ENCODE assay signal across 9 cellular contexts in the genomic region with DNA sequence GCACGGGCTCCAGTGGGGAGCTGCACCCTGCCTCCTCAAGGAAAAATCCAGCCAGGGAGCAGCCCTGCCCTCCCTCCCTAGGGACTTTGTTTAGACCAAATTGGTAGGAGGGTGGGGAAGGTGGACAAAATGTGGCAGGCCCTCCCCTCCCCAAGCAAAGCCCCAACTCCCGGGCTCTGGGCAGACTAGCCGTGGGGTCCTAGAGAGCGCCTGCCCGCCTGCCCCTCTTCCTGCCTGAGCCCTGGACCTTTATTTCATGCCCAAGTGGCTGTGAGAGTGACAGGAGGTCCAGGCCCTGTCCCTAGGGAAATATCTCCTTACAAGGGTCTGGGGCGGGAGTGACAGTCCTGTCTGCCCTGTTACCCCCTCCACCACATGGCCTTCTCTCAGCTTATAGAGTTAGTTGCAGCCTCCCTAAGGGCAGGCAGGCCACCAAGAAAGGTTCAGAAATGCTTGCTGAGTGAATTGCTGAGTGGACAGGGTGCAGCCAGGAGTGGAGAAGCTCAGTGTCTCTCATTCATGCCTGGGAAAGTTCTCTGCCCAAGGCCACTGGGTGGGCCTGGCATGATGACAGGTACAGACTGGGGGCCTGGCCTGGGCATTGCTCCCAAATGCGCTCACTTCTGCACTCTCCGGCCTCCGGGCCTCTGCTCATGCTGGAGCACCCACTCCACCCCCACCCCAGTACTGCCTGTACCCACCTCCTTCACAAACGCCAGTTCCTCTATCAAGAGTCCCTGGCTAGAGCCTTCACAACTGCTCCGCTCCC. TPM values are rescaled to one million over a fixed set of nuclear protein-coding genes. Genes with fewer than 3 reads are reported as not detected.
DNase-seq lines count a peak whose midpoint lies in the region; ATAC-seq, FAIRE-seq and TF ChIP-seq lines count a peak whose summit lies in the region.
"Had no signal": no experiment of that assay in that cellular context is flagged by ENCODE, and none has a peak within 500 bp of the region (broad histone marks: within the 10 kb centered on the region; RNA-seq: fewer than 3 reads in every experiment).

No MANE protein-coding gene starts in this region.

- no peak overlapping the region for H2AFZ ChIP-seq in HepG2 (ENCODE audit: low read length)

- no peaks in the 10 kb centered on the region for H3K27me3 ChIP-seq in HepG2 (ENCODE audit: control insufficient read depth in 1 of 2, insufficient read depth in 2 of 2, low read length in 2 of 2)
- no peaks in the 10 kb centered on the region for H3K27me3 ChIP-seq in thymus (ENCODE audit: control insufficient read depth, insufficient read depth)
- H3K27me3 ChIP-seq in effector memory CD4-positive, alpha-beta T cell (replicated peaks; ENCODE audit: control insufficient read depth, insufficient read depth, low read length, poor library complexity, severe bottlenecking) = no peaks in the 10 kb centered on the region

- H3K9me3 Mint-ChIP-seq in activated T-cell treated with anti-CD3 and anti-CD28 coated beads, Interleukin-2, amount 50 U/mL, for 72 hours = peaks cover 0 to 1% of the 10 kb centered on the region in 2 donors
- no peaks in the 10 kb centered on the region for H3K9me3 Mint-ChIP-seq in activated T-helper 1 cell treated with anti-CD3 and anti-CD28 coated beads, Interleukin-12 subunit alpha, Interleukin-12 subunit beta, Interleukin-2, Interleukin-4 antibody, amounts not matched to agents 30 ng/mL and 10 ng/mL and 1 ng/mL, durations not matched to agents 14 hours and 24 hours and 36 hours

- no peak for FAIRE-seq in HepG2 (lab: Jason Lieb, UNC)
- FAIRE-seq in H54 (lab: Jason Lieb, UNC) = no peak

- 74% methylated on average over 11 of the region's 11 CpGs for WGBS in HepG2 (ENCODE audit: low lambda C conversion rate)
- WGBS in thymus = 93% methylated on average over 11 of the region's 11 CpGs

- TF ChIP-seq POLR2A in HepG2 (IDR thresholded peaks at IDR 0.05; ENCODE audit: insufficient read depth in 1 of 2, low read depth in 2 of 2, low read length in 2 of 2) (no peak), H54 (IDR thresholded peaks at IDR 0.05; ENCODE audit: low read depth, low read length) (no peak)

- peaks cover 82% of the 10 kb centered on the region for H3K4me1 Mint-ChIP-seq in activated T-cell treated with anti-CD3 and anti-CD28 coated beads, Interleukin-2, amount 50 U/mL, for 72 hours (ENCODE audit: low read depth)
- peaks cover 72% of the 10 kb centered on the region for H3K4me1 Mint-ChIP-seq in activated T-helper 1 cell treated with anti-CD3 and anti-CD28 coated beads, Interleukin-12 subunit alpha, Interleukin-12 subunit beta, Interleukin-2, Interleukin-4 antibody, amounts not matched to agents 30 ng/mL and 10 ng/mL and 1 ng/mL, durations not matched to agents 14 hours and 24 hours and 36 hours (ENCODE audit: low read depth)

- H3K27ac Mint-ChIP-seq in activated T-cell treated with anti-CD3 and anti-CD28 coated beads, Interleukin-2, amount 50 U/mL, for 72 hours = peak overlapping the region; percentile 76
- H3K27ac Mint-ChIP-seq in activated T-helper 1 cell treated with anti-CD3 and anti-CD28 coated beads, Interleukin-12 subunit alpha, Interleukin-12 subunit beta, Interleukin-2, Interleukin-4 antibody, amounts not matched to agents 30 ng/mL and 10 ng/mL and 1 ng/mL, durations not matched to agents 14 hours and 24 hours and 36 hours = peak overlapping the region; percentile 90

- intact Hi-C loops in activated T-helper 1 cell treated with anti-CD3 and anti-CD28 coated beads, Interleukin-12 subunit alpha, Interleukin-12 subunit beta, Interleukin-2, Interleukin-4 antibody, amounts not matched to agents 30 ng/mL and 10 ng/mL and 1 ng/mL, durations not matched to agents 14 hours and 24 hours and 36 hours (cut with micrococcal nuclease) = loop anchor here (2.0 kb wide), 1 partner anchor 203 kb away; no protein-coding TSS in a partner anchor
- intact Hi-C loops in HepG2 (cut with micrococcal nuclease; ENCODE audit: unreplicated experiment) = loop anchor here (2.0 to 10.0 kb wide), 2 partner anchors 69 to 105 kb away; no protein-coding TSS in a partner anchor

- H3K27ac ChIP-seq in HepG2 (ENCODE audit: extremely low read length, insufficient read depth, low read length) (no peak overlapping the region), thymus (ENCODE audit: low read depth) (peak overlapping the region; percentile 44)
- H3K27ac ChIP-seq in effector memory CD4-positive, alpha-beta T cell (ENCODE audit: insufficient read depth, low read length, poor library complexity, severe bottlenecking) = no peak overlapping the region

- no peaks in the 10 kb centered on the region for H3K27me3 Mint-ChIP-seq in activated T-cell treated with anti-CD3 and anti-CD28 coated beads, Interleukin-2, amount 50 U/mL, for 72 hours (ENCODE audit: low read depth)
- no peaks in the 10 kb centered on the region for H3K27me3 Mint-ChIP-seq in activated T-helper 1 cell treated with anti-CD3 and anti-CD28 coated beads, Interleukin-12 subunit alpha, Interleukin-12 subunit beta, Interleukin-2, Interleukin-4 antibody, amounts not matched to agents 30 ng/mL and 10 ng/mL and 1 ng/mL, durations not matched to agents 14 hours and 24 hours and 36 hours (ENCODE audit: insufficient read depth)

- H3K4me1 ChIP-seq in HepG2 (ENCODE audit: insufficient read depth, low read length) = peaks cover 89% of the 10 kb centered on the region
- peaks cover 64% of the 10 kb centered on the region for H3K4me1 ChIP-seq in thymus (ENCODE audit: control insufficient read depth, insufficient read depth, low read length)
- H3K4me1 ChIP-seq in effector memory CD4-positive, alpha-beta T cell (ENCODE audit: control insufficient read depth, insufficient read depth, low read length, poor library complexity, severe bottlenecking) = peaks cover 70% of the 10 kb centered on the region

- peak overlapping the region; percentile 90 for H3K4me2 ChIP-seq in HepG2 (ENCODE audit: low read depth, low read length)

- no peak for TF ChIP-seq CTCF in HepG2 (CRISPR knock-in tag; IDR thresholded peaks at IDR 0.05)

- H3K4me3 ChIP-seq in HepG2 (replicated peaks in 1 of 3; ENCODE audit: insufficient read depth in 1 of 3, low read depth in 2 of 3, low read length in 3 of 3) (peak overlapping the region in 1 of 3 experiments; percentile 71; a peak in 1 of 6 replicates), thymus (ENCODE audit: low read length) (peak overlapping the region; percentile 52)
- H3K4me3 ChIP-seq in effector memory CD4-positive, alpha-beta T cell (ENCODE audit: insufficient read depth, low read depth, low read length, poor library complexity, severe bottlenecking) = no peak overlapping the region

- H3K9ac ChIP-seq in HepG2 (ENCODE audit: insufficient read depth, low read depth, low read length) = no peak overlapping the region

- no peak for TF ChIP-seq RAD21 in HepG2 (CRISPR knock-in tag; IDR thresholded peaks at IDR 0.05)

- peak in 1 of 2 donors; percentile 67 for DNase-seq in activated T-cell treated with anti-CD3 and anti-CD28 coated beads, Interleukin-2, amount 50 U/mL, for 72 hours
- DNase-seq in activated T-cell treated with anti-CD3 and anti-CD28 coated beads for 4 hours = no peak
- no peak for DNase-seq in activated T-helper 1 cell treated with anti-CD3 and anti-CD28 coated beads, Interleukin-12 subunit alpha, Interleukin-12 subunit beta, Interleukin-2, Interleukin-4 antibody, amounts not matched to agents 30 ng/mL and 10 ng/mL and 1 ng/mL, durations not matched to agents 14 hours and 24 hours and 36 hours (ENCODE audit: low spot score)
- DNase-seq in HepG2 (ENCODE audit: low spot score) = no peak
- no peak for DNase-seq in H54 (ENCODE audit: insufficient read length, low spot score)
- no peak for DNase-seq in effector memory CD4-positive, alpha-beta T cell
- DNase-seq: occipital lobe had no signal

- no peaks in the 10 kb centered on the region for H3K36me3 ChIP-seq in HepG2 (replicated peaks in 1 of 2; ENCODE audit: control insufficient read depth in 1 of 2, insufficient read depth in 2 of 2, low read length in 2 of 2)
- H3K36me3 ChIP-seq in thymus (ENCODE audit: control insufficient read depth, insufficient read depth) = no peaks in the 10 kb centered on the region
- no peaks in the 10 kb centered on the region for H3K36me3 ChIP-seq in effector memory CD4-positive, alpha-beta T cell (ENCODE audit: control insufficient read depth, insufficient read depth, low read length)

- ATAC-seq in activated T-cell treated with anti-CD3 and anti-CD28 coated beads, Interleukin-2, amount 50 U/mL, for 72 hours (replicated peaks in 1 of 2) = peak; percentile 1 to 3
- no peak for ATAC-seq in HepG2
- ATAC-seq in HG02759 (IDR thresholded peaks at IDR 0.05; ENCODE audit: unreplicated experiment) = no peak

- H3K79me2 ChIP-seq in HepG2 (ENCODE audit: insufficient read depth, low read length) = no peaks in the 10 kb centered on the region

- in situ Hi-C loops in HepG2 (cut with HindIII; ENCODE audit: extremely low pct_ligation_motif_present, low pct_unique_long_range_greater_than_20kb) = loop anchor here (5.0 to 25.0 kb wide), 3 partner anchors 52 to 365 kb away; a partner anchor contains a TSS

- H3K9me3 ChIP-seq in HepG2 (ENCODE audit: low read length) = no peaks in the 10 kb centered on the region
- no peaks in the 10 kb centered on the region for H3K9me3 ChIP-seq in thymus (ENCODE audit: control insufficient read depth)
- H3K9me3 ChIP-seq in effector memory CD4-positive, alpha-beta T cell (ENCODE audit: control insufficient read depth, low read length) = no peaks in the 10 kb centered on the region

- CTCF ChIA-PET in HepG2 (lab: Yijun Ruan, JAX; ENCODE audit: low intra/inter-chr PET ratio, low total read pairs) = interaction anchor here (1.5 to 2.0 kb wide), 2 partner anchors 86 to 203 kb away, joined by 4 to 12 read pairs; no protein-coding TSS in a partner anchor

- no peak for TF ChIP-seq EP300 in HepG2 (IDR thresholded peaks at IDR 0.05; ENCODE audit: low read depth in 2 of 2, low read length in 2 of 2)
- TF ChIP-seq EP300 in HepG2 (CRISPR knock-in tag; IDR thresholded peaks at IDR 0.05; ENCODE audit: borderline replicate concordance) = no peak

- POLR2A ChIA-PET in HepG2 (lab: Yijun Ruan, JAX) = interaction anchor here (1.1 to 5.4 kb wide), 8 partner anchors 9 to 204 kb away, joined by 3 to 80 read pairs (median 4); a partner anchor contains a TSS

- BruUV-seq in HepG2 (replicated peaks; lab: Mats Ljungman, UMichigan) = no TSS peak

- H4K20me1 ChIP-seq in HepG2 (ENCODE audit: insufficient read depth, low read length) = no peaks in the 10 kb centered on the region

- H3K4me3 Mint-ChIP-seq in activated T-cell treated with anti-CD3 and anti-CD28 coated beads, Interleukin-2, amount 50 U/mL, for 72 hours = peak overlapping the region; percentile 99 to 100
- H3K4me3 Mint-ChIP-seq in activated T-helper 1 cell treated with anti-CD3 and anti-CD28 coated beads, Interleukin-12 subunit alpha, Interleukin-12 subunit beta, Interleukin-2, Interleukin-4 antibody, amounts not matched to agents 30 ng/mL and 10 ng/mL and 1 ng/mL, durations not matched to agents 14 hours and 24 hours and 36 hours = peak overlapping the region; percentile 52

- H3K36me3 Mint-ChIP-seq in activated T-cell treated with anti-CD3 and anti-CD28 coated beads, Interleukin-2, amount 50 U/mL, for 72 hours (ENCODE audit: insufficient read depth in 2 of 2) = peaks cover 6 to 8% of the 10 kb centered on the region in 2 donors
- peaks cover 13% of the 10 kb centered on the region for H3K36me3 Mint-ChIP-seq in activated T-helper 1 cell treated with anti-CD3 and anti-CD28 coated beads, Interleukin-12 subunit alpha, Interleukin-12 subunit beta, Interleukin-2, Interleukin-4 antibody, amounts not matched to agents 30 ng/mL and 10 ng/mL and 1 ng/mL, durations not matched to agents 14 hours and 24 hours and 36 hours (ENCODE audit: low read depth)

RNA-seq across cellular contexts. Expression of a gene that starts 25.2 kb away (rescaled TPM):
- 10 to 100 TPM; 24.1 to 25.2 TPM for total RNA-seq in activated T-cell treated with anti-CD3 and anti-CD28 coated beads, Interleukin-2, amount 50 U/mL, for 72 hours
- 32.4 and 38.0 TPM in 2 replicates for total RNA-seq in activated T-helper 1 cell treated with anti-CD3 and anti-CD28 coated beads, Interleukin-12 subunit alpha, Interleukin-12 subunit beta, Interleukin-2, Interleukin-4 antibody, amounts not matched to agents 30 ng/mL and 10 ng/mL and 1 ng/mL, durations not matched to agents 14 hours and 24 hours and 36 hours
- 11.4 and 18.2 TPM in 2 replicates for total RNA-seq in HepG2 (2016; rRNA removed; fragmentation: Illumina TruSeq; extraction: Trizol)
- 3.9 and 5.0 TPM in 2 replicates for total RNA-seq in HepG2 (2016; cell fraction: cytosol; rRNA removed; fragmentation: Illumina TruSeq; extraction: Trizol; ENCODE audit: low read depth)
- total RNA-seq in HepG2 (2016; cell fraction: insoluble cytoplasmic fraction; rRNA removed; fragmentation: Illumina TruSeq; extraction: Trizol) = 9.2 and 19.9 TPM in 2 replicates
- 6.8 and 7.7 TPM in 2 replicates for total RNA-seq in HepG2 (2016; cell fraction: membrane; rRNA removed; fragmentation: Illumina TruSeq; extraction: Trizol)
- 18.8 and 22.8 TPM in 2 replicates for total RNA-seq in HepG2 (2016; cell fraction: nucleus; rRNA removed; fragmentation: Illumina TruSeq; extraction: Trizol)
- 10.8 and 13.6 TPM in 2 replicates for polyA plus RNA-seq in HepG2 (2011; rRNA removed)
- 8.7 and 9.8 TPM in 2 replicates for polyA plus RNA-seq in HepG2 (2011; cell fraction: cytosol; rRNA removed)
- 21.4 and 23.3 TPM in 2 replicates for polyA plus RNA-seq in HepG2 (2011; cell fraction: nucleus; rRNA removed)
- 11.6 and 13.7 TPM in 2 replicates for polyA plus RNA-seq in HepG2 (2012)
- polyA plus RNA-seq in HepG2 (2016; cell fraction: cytosol; fragmentation: Illumina TruSeq; extraction: Trizol; ENCODE audit: low read depth) = 3.5 TPM in 2 replicates
- 9.6 and 12.1 TPM in 2 replicates for polyA plus RNA-seq in HepG2 (2016; cell fraction: insoluble cytoplasmic fraction; fragmentation: Illumina TruSeq; extraction: Trizol; ENCODE audit: low read depth)
- 5.2 and 5.7 TPM in 2 replicates for polyA plus RNA-seq in HepG2 (2016; cell fraction: membrane; fragmentation: Illumina TruSeq; extraction: Trizol; ENCODE audit: low read depth)
- polyA plus RNA-seq in HepG2 (2016; cell fraction: nucleus; fragmentation: Illumina TruSeq; extraction: Trizol; ENCODE audit: insufficient read depth, low read depth) = 30.8 and 32.2 TPM in 2 replicates
- 15.9 and 24.1 TPM in 2 replicates for polyA minus RNA-seq in HepG2 (2011; rRNA and poly(A)+ RNA removed; ENCODE audit: low replicate concordance)
- polyA minus RNA-seq in HepG2 (2011; cell fraction: cytosol; rRNA and poly(A)+ RNA removed) = 8.8 and 8.9 TPM in 2 replicates
- polyA minus RNA-seq in HepG2 (2011; cell fraction: nucleus; rRNA and poly(A)+ RNA removed) = 18.4 and 18.9 TPM in 2 replicates
- 14.6 TPM for polyA plus RNA-seq in thymus

RNA-seq across cellular contexts. Expression of a gene that starts 55.8 kb away (rescaled TPM):
- 1,000 to 10,000 TPM; 1,119 to 1,202 TPM for total RNA-seq in activated T-cell treated with anti-CD3 and anti-CD28 coated beads, Interleukin-2, amount 50 U/mL, for 72 hours
- 178 and 183 TPM in 2 replicates for total RNA-seq in activated T-helper 1 cell treated with anti-CD3 and anti-CD28 coated beads, Interleukin-12 subunit alpha, Interleukin-12 subunit beta, Interleukin-2, Interleukin-4 antibody, amounts not matched to agents 30 ng/mL and 10 ng/mL and 1 ng/mL, durations not matched to agents 14 hours and 24 hours and 36 hours
- total RNA-seq in HepG2 (2016; rRNA removed; fragmentation: Illumina TruSeq; extraction: Trizol) = 35.2 and 35.6 TPM in 2 replicates
- 17.3 and 17.4 TPM in 2 replicates for total RNA-seq in HepG2 (2016; cell fraction: cytosol; rRNA removed; fragmentation: Illumina TruSeq; extraction: Trizol; ENCODE audit: low read depth)
- total RNA-seq in HepG2 (2016; cell fraction: insoluble cytoplasmic fraction; rRNA removed; fragmentation: Illumina TruSeq; extraction: Trizol) = 35.9 and 37.2 TPM in 2 replicates
- 34.5 and 35.2 TPM in 2 replicates for total RNA-seq in HepG2 (2016; cell fraction: membrane; rRNA removed; fragmentation: Illumina TruSeq; extraction: Trizol)
- 19.2 and 19.4 TPM in 2 replicates for total RNA-seq in HepG2 (2016; cell fraction: nucleus; rRNA removed; fragmentation: Illumina TruSeq; extraction: Trizol)
- polyA plus RNA-seq in HepG2 (2011; rRNA removed) (40.7 and 78.9 TPM in 2 replicates), thymus (628 TPM)
- polyA plus RNA-seq in HepG2 (2011; cell fraction: cytosol; rRNA removed) = 47.3 and 59.3 TPM in 2 replicates
- 73.1 and 98.3 TPM in 2 replicates for polyA plus RNA-seq in HepG2 (2011; cell fraction: nucleus; rRNA removed)
- 82.2 and 137 TPM in 2 replicates for polyA plus RNA-seq in HepG2 (2012)
- 3.8 and 5.2 TPM in 2 replicates for polyA plus RNA-seq in HepG2 (2016; cell fraction: cytosol; fragmentation: Illumina TruSeq; extraction: Trizol; ENCODE audit: low read depth)
- polyA plus RNA-seq in HepG2 (2016; cell fraction: insoluble cytoplasmic fraction; fragmentation: Illumina TruSeq; extraction: Trizol; ENCODE audit: low read depth) = 24.9 and 26.7 TPM in 2 replicates
- polyA plus RNA-seq in HepG2 (2016; cell fraction: membrane; fragmentation: Illumina TruSeq; extraction: Trizol; ENCODE audit: low read depth) = 8.1 and 8.4 TPM in 2 replicates
- 27.3 and 28.4 TPM in 2 replicates for polyA plus RNA-seq in HepG2 (2016; cell fraction: nucleus; fragmentation: Illumina TruSeq; extraction: Trizol; ENCODE audit: insufficient read depth, low read depth)
- polyA minus RNA-seq in HepG2 (2011; rRNA and poly(A)+ RNA removed; ENCODE audit: low replicate concordance) = 150 and 161 TPM in 2 replicates
- 74.7 and 77.2 TPM in 2 replicates for polyA minus RNA-seq in HepG2 (2011; cell fraction: cytosol; rRNA and poly(A)+ RNA removed)
- 51.2 and 56.2 TPM in 2 replicates for polyA minus RNA-seq in HepG2 (2011; cell fraction: nucleus; rRNA and poly(A)+ RNA removed)

Comparison
In these comparisons a context has a peak if more than half of its experiments do, and no peak if none do; other contexts are left out.
1. ATAC-seq: peak in activated T-cell treated with anti-CD3 and anti-CD28 coated beads, Interleukin-2, amount 50 U/mL, for 72 hours (2 of 2); none in HepG2 (single experiment) and HG02759 (single experiment).